Comparison of ENCODE assay signal across 34 cellular contexts in the genomic region with DNA sequence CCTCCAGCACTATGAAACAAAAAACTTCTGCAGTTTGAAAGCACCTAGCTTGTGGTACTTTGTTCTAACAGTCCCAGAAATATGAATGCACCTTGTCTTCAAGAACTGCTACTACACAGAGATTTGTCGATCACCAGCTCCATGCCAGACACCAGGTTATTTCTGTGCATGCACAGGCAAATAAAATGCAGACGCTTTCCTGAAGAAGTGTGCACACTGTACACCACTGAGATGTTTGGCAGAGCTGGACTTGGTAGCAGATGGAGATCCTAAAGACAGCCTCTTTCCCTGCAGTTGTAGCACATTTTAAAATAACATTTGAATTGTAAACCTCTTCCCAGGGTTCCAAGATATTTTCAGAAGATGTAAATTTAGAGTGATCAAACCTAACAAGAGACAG.
"Had no signal": no experiment of that assay in that cellular context is flagged by ENCODE, and none has a peak within 500 bp of the region (broad histone marks: within the 10 kb centered on the region; RNA-seq: fewer than 3 reads in every experiment).

No MANE protein-coding gene starts in this region.

- H3K9me3 Mint-ChIP-seq: activated CD4-positive, alpha-beta T cell treated with anti-CD3 and anti-CD28 coated beads, Interleukin-2, amount 10 ng/mL, durations not matched to agents 24 days and 14 days; activated CD8-positive, alpha-beta T cell treated with anti-CD3 and anti-CD28 coated beads for 36 hours; activated naive CD8-positive, alpha-beta T cell treated with anti-CD3 and anti-CD28 coated beads for 36 hours; activated T-helper 17 cell treated with anti-CD3 and anti-CD28 coated beads, Interleukin-2, amount 50 U/mL, for 72 hours; T-helper 1 cell treated with Interleukin-12 subunit alpha and Interleukin-12 subunit beta and Interleukin-4 antibody, amounts not matched to agents 30 μg/mL and 1 μg/mL, for 36 hours had no signal

- H3K4me3 ChIP-seq: MG63, SJCRH30, SK-N-MC had no signal

- DNase-seq: activated CD4-positive, alpha-beta T cell treated with anti-CD3 and anti-CD28 coated beads, Interleukin-2, amount 10 ng/mL, durations not matched to agents 24 days and 14 days; activated CD4-positive, alpha-beta T cell treated with anti-CD3 and anti-CD28 coated beads, Interleukin-2, amount 50 U/mL, for 4 hours; activated CD8-positive, alpha-beta T cell treated with anti-CD3 and anti-CD28 coated beads for 36 hours; activated effector memory CD4-positive, alpha-beta T cell treated with anti-CD3 and anti-CD28 coated beads, Interleukin-2, amount 50 U/mL, for 16 hours; activated naive CD4-positive, alpha-beta T cell; activated naive CD4-positive, alpha-beta T cell treated with anti-CD3 and anti-CD28 coated beads, Interleukin-2, amount 50 U/mL, for 16 hours; activated naive CD8-positive, alpha-beta T cell treated with anti-CD3 and anti-CD28 coated beads for 36 hours; activated T-cell treated with anti-CD3 and anti-CD28 coated beads, Interleukin-2, amount 50 U/mL, for 1 hour; activated T-cell treated with anti-CD3 and anti-CD28 coated beads, Interleukin-2, amount 50 U/mL, for 72 hours; amniotic stem cell; aorta; brain microvascular endothelial cell; central memory CD4-positive, alpha-beta T cell; Karpas-422; KBM-7; MG63; NCI-H1048; NCI-H1105 treated with DMSO at 0.1 percent for 48 hours; NCI-H1436; NCI-H187 treated with DMSO at 0.1 percent for 48 hours; NCI-H2081; NCI-H2171 treated with DMSO at 0.1 percent for 48 hours; NCI-H2227 treated with DMSO at 0.1 percent for 48 hours; NCI-H446; NCI-H510A treated with DMSO at 0.1 percent for 48 hours; NCI-H526 treated with DMSO at 0.1 percent for 48 hours; NCI-H774; SHP77; SJCRH30 had no signal

- H3K9me3 ChIP-seq: MG63, SJCRH30 had no signal

- H3K4me3 Mint-ChIP-seq: activated CD4-positive, alpha-beta T cell treated with anti-CD3 and anti-CD28 coated beads, Interleukin-2, amount 10 ng/mL, durations not matched to agents 24 days and 14 days; activated CD8-positive, alpha-beta T cell treated with anti-CD3 and anti-CD28 coated beads for 36 hours; activated naive CD8-positive, alpha-beta T cell treated with anti-CD3 and anti-CD28 coated beads for 36 hours; activated T-cell treated with anti-CD3 and anti-CD28 coated beads, Interleukin-2, amount 50 U/mL, for 72 hours; activated T-helper 17 cell treated with anti-CD3 and anti-CD28 coated beads, Interleukin-2, amount 50 U/mL, for 72 hours; T-helper 1 cell treated with Interleukin-12 subunit alpha and Interleukin-12 subunit beta and Interleukin-4 antibody, amounts not matched to agents 30 μg/mL and 1 μg/mL, for 36 hours; T-helper 2 cell treated with Interferon-gamma antibody and Interleukin-4, amounts not matched to agents 5 μg/mL and 100 μg/mL, for 36 hours had no signal

- H3K27ac ChIP-seq: brain microvascular endothelial cell, SJCRH30, SK-N-MC had no signal

- H3K4me1 ChIP-seq: SJCRH30 had no signal

- H3K4me1 Mint-ChIP-seq: activated CD4-positive, alpha-beta T cell treated with anti-CD3 and anti-CD28 coated beads, Interleukin-2, amount 10 ng/mL, durations not matched to agents 24 days and 14 days; activated naive CD8-positive, alpha-beta T cell treated with anti-CD3 and anti-CD28 coated beads for 36 hours; activated T-helper 17 cell treated with anti-CD3 and anti-CD28 coated beads, Interleukin-2, amount 50 U/mL, for 72 hours had no signal

- ATAC-seq: activated CD8-positive, alpha-beta T cell treated with anti-CD3 and anti-CD28 coated beads for 36 hours; activated T-cell treated with anti-CD3 and anti-CD28 coated beads, Interleukin-2, amount 50 U/mL, for 72 hours; activated T-helper 17 cell treated with anti-CD3 and anti-CD28 coated beads, Interleukin-2, amount 50 U/mL, for 72 hours; Panc1 had no signal

- H3K27me3 Mint-ChIP-seq: activated CD4-positive, alpha-beta T cell treated with anti-CD3 and anti-CD28 coated beads, Interleukin-2, amount 10 ng/mL, durations not matched to agents 24 days and 14 days; activated CD8-positive, alpha-beta T cell treated with anti-CD3 and anti-CD28 coated beads for 36 hours; activated naive CD8-positive, alpha-beta T cell treated with anti-CD3 and anti-CD28 coated beads for 36 hours; activated T-helper 17 cell treated with anti-CD3 and anti-CD28 coated beads, Interleukin-2, amount 50 U/mL, for 72 hours had no signal

- H3K27ac Mint-ChIP-seq: activated CD4-positive, alpha-beta T cell treated with anti-CD3 and anti-CD28 coated beads, Interleukin-2, amount 10 ng/mL, durations not matched to agents 24 days and 14 days; activated CD8-positive, alpha-beta T cell treated with anti-CD3 and anti-CD28 coated beads for 36 hours; activated naive CD8-positive, alpha-beta T cell treated with anti-CD3 and anti-CD28 coated beads for 36 hours; activated T-cell treated with anti-CD3 and anti-CD28 coated beads, Interleukin-2, amount 50 U/mL, for 72 hours; activated T-helper 17 cell treated with anti-CD3 and anti-CD28 coated beads, Interleukin-2, amount 50 U/mL, for 72 hours; T-helper 1 cell treated with Interleukin-12 subunit alpha and Interleukin-12 subunit beta and Interleukin-4 antibody, amounts not matched to agents 30 μg/mL and 1 μg/mL, for 36 hours; T-helper 2 cell treated with Interferon-gamma antibody and Interleukin-4, amounts not matched to agents 5 μg/mL and 100 μg/mL, for 36 hours had no signal

- H3K36me3 ChIP-seq: brain microvascular endothelial cell, MG63, SJCRH30 had no signal

- H3K27me3 ChIP-seq: brain microvascular endothelial cell, MG63, SJCRH30 had no signal

- H3K36me3 Mint-ChIP-seq: activated naive CD8-positive, alpha-beta T cell treated with anti-CD3 and anti-CD28 coated beads for 36 hours had no signal
